Comparison of ENCODE assay signal across 1 cellular context in genomic region chr22:46737976-46738641, GRCh38.
TF ChIP-seq lines count a peak whose summit lies in the region.

A gene with protein sequence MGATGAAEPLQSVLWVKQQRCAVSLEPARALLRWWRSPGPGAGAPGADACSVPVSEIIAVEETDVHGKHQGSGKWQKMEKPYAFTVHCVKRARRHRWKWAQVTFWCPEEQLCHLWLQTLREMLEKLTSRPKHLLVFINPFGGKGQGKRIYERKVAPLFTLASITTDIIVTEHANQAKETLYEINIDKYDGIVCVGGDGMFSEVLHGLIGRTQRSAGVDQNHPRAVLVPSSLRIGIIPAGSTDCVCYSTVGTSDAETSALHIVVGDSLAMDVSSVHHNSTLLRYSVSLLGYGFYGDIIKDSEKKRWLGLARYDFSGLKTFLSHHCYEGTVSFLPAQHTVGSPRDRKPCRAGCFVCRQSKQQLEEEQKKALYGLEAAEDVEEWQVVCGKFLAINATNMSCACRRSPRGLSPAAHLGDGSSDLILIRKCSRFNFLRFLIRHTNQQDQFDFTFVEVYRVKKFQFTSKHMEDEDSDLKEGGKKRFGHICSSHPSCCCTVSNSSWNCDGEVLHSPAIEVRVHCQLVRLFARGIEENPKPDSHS (minus strand): TSS chr22:46738252. CDS start chr22:46738148, 104 bp downstream.

TF ChIP-seq in GM23338, 12 proteins besides CTCF, POLR2A, EP300 and RAD21 (continued from another document):
- TF ChIP-seq ZNF462 (CRISPR knock-in tag; IDR thresholded peaks at IDR 0.05) (no peak), ZNF331 (CRISPR knock-in tag; IDR thresholded peaks at IDR 0.05; ENCODE audit: low read depth) (no peak)
